ENCODE assay signal across 28 cellular contexts in genomic region chrX:110750526-110751189, GRCh38. TPM values are rescaled to one million over a fixed set of nuclear protein-coding genes. Genes with fewer than 3 reads are reported as not detected.
"Had no signal": no experiment of that assay in that cellular context is flagged by ENCODE, and none has a peak within 500 bp of the region (broad histone marks: within the 10 kb centered on the region; RNA-seq: fewer than 3 reads in every experiment).

No MANE protein-coding gene starts in this region.

- H3K4me1 Mint-ChIP-seq: activated CD4-positive, alpha-beta T cell treated with anti-CD3 and anti-CD28 coated beads, Interleukin-2, amount 10 ng/mL, durations not matched to agents 7 days and 5 days; activated naive CD8-positive, alpha-beta T cell treated with anti-CD3 and anti-CD28 coated beads, Interleukin-2, amount 50 U/mL, for 24 hours had no signal

- H3K4me1 ChIP-seq: breast epithelium, Peyer's patch, SJCRH30 had no signal

- H3K36me3 Mint-ChIP-seq: activated CD4-positive, alpha-beta memory T cell treated with anti-CD3 and anti-CD28 coated beads for 36 hours; activated naive CD4-positive, alpha-beta T cell treated with anti-CD3 and anti-CD28 coated beads, Interleukin-2, amount 50 U/mL, for 72 hours had no signal

- ATAC-seq: activated naive CD4-positive, alpha-beta T cell treated with anti-CD3 and anti-CD28 coated beads, Interleukin-2, amount 50 U/mL, for 72 hours; activated naive CD8-positive, alpha-beta T cell treated with anti-CD3 and anti-CD28 coated beads, Interleukin-2, amount 50 U/mL, for 24 hours; activated T-cell treated with anti-CD3 and anti-CD28 coated beads, Interleukin-2, amount 50 U/mL, for 4 hours had no signal

- H3K27me3 ChIP-seq: Peyer's patch, SJCRH30 had no signal

- H3K9ac ChIP-seq: KMS-11, SK-N-SH had no signal

- H3K9me3 ChIP-seq: breast epithelium, Peyer's patch, SJCRH30, SK-N-SH had no signal

- H3K4me3 Mint-ChIP-seq: activated CD4-positive, alpha-beta memory T cell treated with anti-CD3 and anti-CD28 coated beads for 36 hours; activated CD4-positive, alpha-beta T cell treated with anti-CD3 and anti-CD28 coated beads, Interleukin-2, amount 10 ng/mL, durations not matched to agents 7 days and 5 days; activated naive CD8-positive, alpha-beta T cell treated with anti-CD3 and anti-CD28 coated beads, Interleukin-2, amount 50 U/mL, for 24 hours; activated T-cell treated with anti-CD3 and anti-CD28 coated beads, Interleukin-2, amount 50 U/mL, for 4 hours had no signal

- DNase-seq: activated CD4-positive, alpha-beta memory T cell treated with anti-CD3 and anti-CD28 coated beads for 36 hours; activated CD4-positive, alpha-beta T cell treated with anti-CD3 and anti-CD28 coated beads, Interleukin-2, amount 10 ng/mL, durations not matched to agents 7 days and 5 days; activated CD4-positive, CD25-positive, alpha-beta regulatory T cell; activated CD8-positive, alpha-beta memory T cell treated with anti-CD3 and anti-CD28 coated beads for 24 hours; activated effector memory CD4-positive, alpha-beta T cell treated with anti-CD3 and anti-CD28 coated beads, Interleukin-2, amount 50 U/mL, for 16 hours; activated naive CD4-positive, alpha-beta T cell treated with Interleukin-2 at 50 U/mL for 16 hours; activated naive CD8-positive, alpha-beta T cell treated with anti-CD3 and anti-CD28 coated beads, Interleukin-2, amount 50 U/mL, for 24 hours; activated T-cell treated with anti-CD3 and anti-CD28 coated beads, Interleukin-2, amount 50 U/mL, for 4 hours; amygdala; MV-4-11; NCI-H1105; NCI-H1436 treated with DMSO at 0.1 percent for 48 hours; NCI-H187; NCI-H2081; NCI-H510A treated with DMSO at 0.1 percent for 48 hours; NCI-H69; Peyer's patch; Right ventricle myocardium superior; SJCRH30; SK-N-SH; T-helper 1 cell had no signal

- H3K27ac ChIP-seq: KMS-11, Peyer's patch, RWPE1, SJCRH30, VCaP had no signal

- H3K36me3 ChIP-seq: breast epithelium, Peyer's patch, SJCRH30 had no signal

- H3K4me2 ChIP-seq: KMS-11, SK-N-SH had no signal

- H3K27ac Mint-ChIP-seq: activated CD4-positive, alpha-beta memory T cell treated with anti-CD3 and anti-CD28 coated beads for 36 hours; activated CD4-positive, alpha-beta T cell treated with anti-CD3 and anti-CD28 coated beads, Interleukin-2, amount 10 ng/mL, durations not matched to agents 7 days and 5 days; activated naive CD4-positive, alpha-beta T cell treated with anti-CD3 and anti-CD28 coated beads, Interleukin-2, amount 50 U/mL, for 72 hours; activated naive CD8-positive, alpha-beta T cell treated with anti-CD3 and anti-CD28 coated beads, Interleukin-2, amount 50 U/mL, for 24 hours had no signal

- H3K9me3 Mint-ChIP-seq: activated CD4-positive, alpha-beta memory T cell treated with anti-CD3 and anti-CD28 coated beads for 36 hours; activated CD4-positive, alpha-beta T cell treated with anti-CD3 and anti-CD28 coated beads, Interleukin-2, amount 10 ng/mL, durations not matched to agents 7 days and 5 days; activated naive CD8-positive, alpha-beta T cell treated with anti-CD3 and anti-CD28 coated beads, Interleukin-2, amount 50 U/mL, for 24 hours; activated T-cell treated with anti-CD3 and anti-CD28 coated beads, Interleukin-2, amount 50 U/mL, for 4 hours had no signal

- H3K27me3 Mint-ChIP-seq: activated CD4-positive, alpha-beta memory T cell treated with anti-CD3 and anti-CD28 coated beads for 36 hours; activated CD4-positive, alpha-beta T cell treated with anti-CD3 and anti-CD28 coated beads, Interleukin-2, amount 10 ng/mL, durations not matched to agents 7 days and 5 days; activated naive CD8-positive, alpha-beta T cell treated with anti-CD3 and anti-CD28 coated beads, Interleukin-2, amount 50 U/mL, for 24 hours had no signal

- H3K4me3 ChIP-seq: breast epithelium, Peyer's patch, SJCRH30 had no signal

RNA-seq across cellular contexts. Expression of gene CHRDL1, which starts 45.0 kb away (rescaled TPM):
- total RNA-seq: activated CD4-positive, alpha-beta memory T cell treated with anti-CD3 and anti-CD28 coated beads for 36 hours; activated CD4-positive, alpha-beta T cell treated with anti-CD3 and anti-CD28 coated beads, Interleukin-2, amount 10 ng/mL, durations not matched to agents 7 days and 5 days; activated naive CD4-positive, alpha-beta T cell treated with anti-CD3 and anti-CD28 coated beads, Interleukin-2, amount 50 U/mL, for 72 hours; MCF 10A; T-helper 2 cell treated with Interferon-gamma antibody and Interleukin-4, amounts not matched to agents 100 ng/mL and 5 ng/mL, for 36 hours had no signal
